ENCODE assay signal across 1 cellular context in genomic region chr4:176845636-176846035, GRCh38.
TF ChIP-seq lines count a peak whose summit lies in the region.

No MANE protein-coding gene starts in this region.

TF ChIP-seq in IMR-90, 13 proteins besides CTCF, POLR2A, EP300 and RAD21 (continued from another document):
- TF ChIP-seq, protein P1, sequence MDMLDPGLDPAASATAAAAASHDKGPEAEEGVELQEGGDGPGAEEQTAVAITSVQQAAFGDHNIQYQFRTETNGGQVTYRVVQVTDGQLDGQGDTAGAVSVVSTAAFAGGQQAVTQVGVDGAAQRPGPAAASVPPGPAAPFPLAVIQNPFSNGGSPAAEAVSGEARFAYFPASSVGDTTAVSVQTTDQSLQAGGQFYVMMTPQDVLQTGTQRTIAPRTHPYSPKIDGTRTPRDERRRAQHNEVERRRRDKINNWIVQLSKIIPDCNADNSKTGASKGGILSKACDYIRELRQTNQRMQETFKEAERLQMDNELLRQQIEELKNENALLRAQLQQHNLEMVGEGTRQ (IDR thresholded peaks at IDR 0.05; ENCODE audit: low read depth, low read length) = no peak
- TF ChIP-seq MXI1 (IDR thresholded peaks at IDR 0.05; ENCODE audit: borderline replicate concordance, low read depth, low read length) (no peak), FOS (IDR thresholded peaks at IDR 0.05; ENCODE audit: low read depth, low read length) (no peak), NFE2L2 (IDR thresholded peaks at IDR 0.05; ENCODE audit: low read depth, low read length) (no peak), ELK1 (IDR thresholded peaks at IDR 0.05; ENCODE audit: borderline replicate concordance, low read depth, low read length) (no peak), RCOR1 (IDR thresholded peaks at IDR 0.05; ENCODE audit: insufficient replicate concordance, low read length) (no peak), MAZ (IDR thresholded peaks at IDR 0.05; ENCODE audit: borderline replicate concordance, low read depth, low read length) (no peak), SMC3 (IDR thresholded peaks at IDR 0.05; ENCODE audit: low read depth, low read length) (no peak), RFX5 (IDR thresholded peaks at IDR 0.05; ENCODE audit: low read depth, low read length) (no peak)
